In genomic region chr12:52010152-52010622, GRCh38 we compare ENCODE assay signal across 7 cellular contexts. TPM values are rescaled to one million over a fixed set of nuclear protein-coding genes. Genes with fewer than 3 reads are reported as not detected.
DNase-seq lines count a peak whose midpoint lies in the region; ATAC-seq and TF ChIP-seq lines count a peak whose summit lies in the region.

No MANE protein-coding gene starts in this region.

- H3K36me3 Mint-ChIP-seq in endothelial cell (ENCODE audit: low read depth, unreplicated experiment): peaks cover 16% of the 10 kb centered on the region
- H3K36me3 Mint-ChIP-seq in activated T-helper 1 cell treated with anti-CD3 and anti-CD28 coated beads, Interleukin-12 subunit alpha, Interleukin-12 subunit beta, Interleukin-2, Interleukin-4 antibody, amounts not matched to agents 30 ng/mL and 10 ng/mL and 1 ng/mL, durations not matched to agents 14 hours and 24 hours and 36 hours (ENCODE audit: low read depth): peaks cover 2% of the 10 kb centered on the region

- H3K9me3 Mint-ChIP-seq in endothelial cell (ENCODE audit: unreplicated experiment): no peaks in the 10 kb centered on the region
- H3K9me3 Mint-ChIP-seq in activated T-helper 1 cell treated with anti-CD3 and anti-CD28 coated beads, Interleukin-12 subunit alpha, Interleukin-12 subunit beta, Interleukin-2, Interleukin-4 antibody, amounts not matched to agents 30 ng/mL and 10 ng/mL and 1 ng/mL, durations not matched to agents 14 hours and 24 hours and 36 hours: no peaks in the 10 kb centered on the region

- ATAC-seq in GM18505 (IDR thresholded peaks at IDR 0.05; ENCODE audit: unreplicated experiment): no peak

- peak; percentile 56 for DNase-seq in NCI-H82 treated with DMSO at 0.1 percent for 48 hours (lab: John Stamatoyannopoulos, UW; ENCODE audit: unreplicated experiment)
- peak; percentile 86 for DNase-seq in endothelial cell (ENCODE audit: low spot score)
- DNase-seq in midbrain (lab: John Stamatoyannopoulos, UW): peak; percentile 74
- peak; percentile 81 for DNase-seq in ureter (ENCODE audit: low spot score)
- no peak for DNase-seq in activated T-helper 1 cell treated with anti-CD3 and anti-CD28 coated beads, Interleukin-12 subunit alpha, Interleukin-12 subunit beta, Interleukin-2, Interleukin-4 antibody, amounts not matched to agents 30 ng/mL and 10 ng/mL and 1 ng/mL, durations not matched to agents 14 hours and 24 hours and 36 hours (ENCODE audit: low spot score)
- no peak for DNase-seq in activated T-cell treated with anti-CD3 and anti-CD28 coated beads for 4 hours

- TF ChIP-seq CTCF in endothelial cell (IDR thresholded peaks at IDR 0.05; ENCODE audit: unreplicated experiment): no peak

- no peak for TF ChIP-seq POLR2A in GM18505 (IDR thresholded peaks at IDR 0.05; ENCODE audit: borderline replicate concordance, extremely low read depth, insufficient read depth, insufficient read length)

- peaks cover 20% of the 10 kb centered on the region for H3K27me3 Mint-ChIP-seq in endothelial cell (ENCODE audit: unreplicated experiment)
- H3K27me3 Mint-ChIP-seq in activated T-helper 1 cell treated with anti-CD3 and anti-CD28 coated beads, Interleukin-12 subunit alpha, Interleukin-12 subunit beta, Interleukin-2, Interleukin-4 antibody, amounts not matched to agents 30 ng/mL and 10 ng/mL and 1 ng/mL, durations not matched to agents 14 hours and 24 hours and 36 hours (ENCODE audit: insufficient read depth): peaks cover 22% of the 10 kb centered on the region

- intact Hi-C loops in activated T-helper 1 cell treated with anti-CD3 and anti-CD28 coated beads, Interleukin-12 subunit alpha, Interleukin-12 subunit beta, Interleukin-2, Interleukin-4 antibody, amounts not matched to agents 30 ng/mL and 10 ng/mL and 1 ng/mL, durations not matched to agents 14 hours and 24 hours and 36 hours (cut with micrococcal nuclease): no loop called here

- peak overlapping the region; percentile 70 for H3K27ac Mint-ChIP-seq in endothelial cell (ENCODE audit: unreplicated experiment)
- H3K27ac Mint-ChIP-seq in activated T-helper 1 cell treated with anti-CD3 and anti-CD28 coated beads, Interleukin-12 subunit alpha, Interleukin-12 subunit beta, Interleukin-2, Interleukin-4 antibody, amounts not matched to agents 30 ng/mL and 10 ng/mL and 1 ng/mL, durations not matched to agents 14 hours and 24 hours and 36 hours: no peak overlapping the region

- H3K4me3 Mint-ChIP-seq in endothelial cell (ENCODE audit: unreplicated experiment): no peak overlapping the region
- H3K4me3 Mint-ChIP-seq in activated T-helper 1 cell treated with anti-CD3 and anti-CD28 coated beads, Interleukin-12 subunit alpha, Interleukin-12 subunit beta, Interleukin-2, Interleukin-4 antibody, amounts not matched to agents 30 ng/mL and 10 ng/mL and 1 ng/mL, durations not matched to agents 14 hours and 24 hours and 36 hours: no peak overlapping the region

- H3K4me1 Mint-ChIP-seq in endothelial cell (ENCODE audit: unreplicated experiment): peaks cover 41% of the 10 kb centered on the region
- peaks cover 13% of the 10 kb centered on the region for H3K4me1 Mint-ChIP-seq in activated T-helper 1 cell treated with anti-CD3 and anti-CD28 coated beads, Interleukin-12 subunit alpha, Interleukin-12 subunit beta, Interleukin-2, Interleukin-4 antibody, amounts not matched to agents 30 ng/mL and 10 ng/mL and 1 ng/mL, durations not matched to agents 14 hours and 24 hours and 36 hours (ENCODE audit: low read depth)

RNA-seq across cellular contexts. Expression of gene TAMALIN, which starts 3.4 kb away (rescaled TPM):
- total RNA-seq in endothelial cell (ENCODE audit: unreplicated experiment): 29.7 TPM
- 50.7 TPM for total RNA-seq in ureter
- total RNA-seq in activated T-helper 1 cell treated with anti-CD3 and anti-CD28 coated beads, Interleukin-12 subunit alpha, Interleukin-12 subunit beta, Interleukin-2, Interleukin-4 antibody, amounts not matched to agents 30 ng/mL and 10 ng/mL and 1 ng/mL, durations not matched to agents 14 hours and 24 hours and 36 hours: 8.9 and 12.8 TPM in 2 replicates

RNA-seq across cellular contexts. Expression of gene NR4A1, which starts 41.1 kb away (rescaled TPM):
- total RNA-seq in endothelial cell (ENCODE audit: unreplicated experiment) (1.0 TPM), ureter (79.2 TPM)
- total RNA-seq in activated T-helper 1 cell treated with anti-CD3 and anti-CD28 coated beads, Interleukin-12 subunit alpha, Interleukin-12 subunit beta, Interleukin-2, Interleukin-4 antibody, amounts not matched to agents 30 ng/mL and 10 ng/mL and 1 ng/mL, durations not matched to agents 14 hours and 24 hours and 36 hours: 52.7 and 60.3 TPM in 2 replicates

RNA-seq across cellular contexts. Expression of gene ACVR1B, which starts 58.7 kb away (rescaled TPM):
- 30.5 TPM for total RNA-seq in endothelial cell (ENCODE audit: unreplicated experiment)
- total RNA-seq in ureter: 40.6 TPM
- total RNA-seq in activated T-helper 1 cell treated with anti-CD3 and anti-CD28 coated beads, Interleukin-12 subunit alpha, Interleukin-12 subunit beta, Interleukin-2, Interleukin-4 antibody, amounts not matched to agents 30 ng/mL and 10 ng/mL and 1 ng/mL, durations not matched to agents 14 hours and 24 hours and 36 hours: 11.4 and 12.0 TPM in 2 replicates

RNA-seq across cellular contexts. Expression of gene ATG101, which starts 59.6 kb away (rescaled TPM):
- total RNA-seq in endothelial cell (ENCODE audit: unreplicated experiment) (30.6 TPM), ureter (27.2 TPM)
- 56.2 and 63.3 TPM in 2 replicates for total RNA-seq in activated T-helper 1 cell treated with anti-CD3 and anti-CD28 coated beads, Interleukin-12 subunit alpha, Interleukin-12 subunit beta, Interleukin-2, Interleukin-4 antibody, amounts not matched to agents 30 ng/mL and 10 ng/mL and 1 ng/mL, durations not matched to agents 14 hours and 24 hours and 36 hours

Comparison
In these comparisons a context has a peak if more than half of its experiments do, and no peak if none do; other contexts are left out.
1. DNase-seq: peak in NCI-H82 treated with DMSO at 0.1 percent for 48 hours (single experiment), endothelial cell (single experiment), midbrain (single experiment) and ureter (single experiment); none in activated T-helper 1 cell treated with anti-CD3 and anti-CD28 coated beads, Interleukin-12 subunit alpha, Interleukin-12 subunit beta, Interleukin-2, Interleukin-4 antibody, amounts not matched to agents 30 ng/mL and 10 ng/mL and 1 ng/mL, durations not matched to agents 14 hours and 24 hours and 36 hours (single experiment) and activated T-cell treated with anti-CD3 and anti-CD28 coated beads for 4 hours (single experiment).
2. RNA of gene NR4A1, which starts 41.1 kb away (total RNA-seq): 79.2 TPM in ureter (single experiment) and 52.7 to 60.3 TPM in activated T-helper 1 cell treated with anti-CD3 and anti-CD28 coated beads, Interleukin-12 subunit alpha, Interleukin-12 subunit beta, Interleukin-2, Interleukin-4 antibody, amounts not matched to agents 30 ng/mL and 10 ng/mL and 1 ng/mL, durations not matched to agents 14 hours and 24 hours and 36 hours; 1.0 TPM in endothelial cell (single experiment); every median in the first group is over 10 times any median in the second.